17 cellular contexts compared by ENCODE assay signal in the genomic region with DNA sequence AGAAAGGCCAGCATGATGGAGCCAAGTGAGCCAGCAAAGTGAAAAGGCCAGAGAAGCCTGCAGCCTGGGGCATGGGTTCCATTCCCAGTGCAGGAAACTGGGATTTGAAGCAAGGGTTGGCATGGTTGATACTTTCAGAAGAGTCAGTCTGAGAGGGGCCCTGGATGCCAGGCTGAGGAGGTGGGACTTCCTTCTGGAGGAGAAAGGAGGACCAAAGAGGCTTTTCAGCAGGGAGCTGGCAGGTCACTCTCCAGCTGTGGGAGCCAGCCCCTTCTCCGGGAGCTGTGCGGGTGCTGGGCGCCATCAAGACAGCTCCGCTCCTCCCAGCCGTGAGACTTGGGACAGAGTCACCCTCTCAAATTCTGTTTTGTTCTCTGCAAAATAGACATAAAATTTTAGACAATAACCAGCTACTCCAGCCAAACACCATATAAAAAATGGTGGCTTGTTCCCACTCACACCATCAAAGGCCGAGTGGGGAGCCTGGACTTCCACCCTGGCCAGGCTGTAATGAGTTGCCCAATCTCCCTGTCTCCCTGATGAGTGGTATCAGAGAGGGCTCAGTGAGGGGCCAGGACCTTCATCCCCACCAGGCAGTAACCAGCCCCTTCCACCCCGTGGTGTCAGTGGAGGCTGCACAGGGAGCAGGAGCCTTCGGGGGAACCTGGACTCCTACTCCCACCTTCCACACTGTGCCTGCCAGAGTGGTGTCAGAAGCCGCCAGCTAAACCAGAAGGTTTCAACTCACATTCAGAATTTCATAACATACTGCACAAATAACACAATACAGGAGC.
"Had no signal": no experiment of that assay in that cellular context is flagged by ENCODE, and none has a peak within 500 bp of the region (broad histone marks: within the 10 kb centered on the region; RNA-seq: fewer than 3 reads in every experiment).

No MANE protein-coding gene starts in this region.

- H3K4me3 Mint-ChIP-seq: activated CD4-positive, alpha-beta memory T cell treated with anti-CD3 and anti-CD28 coated beads for 36 hours; activated T-helper 17 cell treated with anti-CD3 and anti-CD28 coated beads, Interleukin-2, amount 50 U/mL, for 72 hours; central memory CD8-positive, alpha-beta T cell; dendritic cell treated with granulocyte-macrophage colony-stimulating factor and Interleukin-4, amounts not matched to agents 40 ng/mL and 50 ng/mL, for 4 days; endodermal cell; mesothelial cell of epicardium; naive thymus-derived CD4-positive, alpha-beta T cell had no signal

- H3K9me3 ChIP-seq: adrenal gland, lower lobe of right lung, ovary, tibial artery had no signal

- H3K4me2 ChIP-seq: hepatocyte had no signal

- DNase-seq: activated CD4-positive, alpha-beta memory T cell treated with anti-CD3 and anti-CD28 coated beads for 36 hours; activated CD4-positive, CD25-positive, alpha-beta regulatory T cell treated with anti-CD3 and anti-CD28 coated beads, Interleukin-2, amount 50 U/mL, for 72 hours; activated naive CD4-positive, alpha-beta T cell treated with anti-CD3 and anti-CD28 coated beads, Interleukin-2, amount 50 U/mL, for 16 hours; endodermal cell; erythroblast; kidney glomerular epithelial cell; lower lobe of right lung; ovary had no signal

- H3K79me2 ChIP-seq: hepatocyte had no signal

- H2AFZ ChIP-seq: hepatocyte had no signal

- H3K9me3 Mint-ChIP-seq: activated T-helper 17 cell treated with anti-CD3 and anti-CD28 coated beads, Interleukin-2, amount 50 U/mL, for 72 hours; central memory CD8-positive, alpha-beta T cell; endodermal cell had no signal

- ATAC-seq: activated T-helper 17 cell treated with anti-CD3 and anti-CD28 coated beads, Interleukin-2, amount 50 U/mL, for 72 hours; naive thymus-derived CD4-positive, alpha-beta T cell had no signal

- H3K27ac Mint-ChIP-seq: activated CD4-positive, alpha-beta memory T cell treated with anti-CD3 and anti-CD28 coated beads for 36 hours; activated T-helper 17 cell treated with anti-CD3 and anti-CD28 coated beads, Interleukin-2, amount 50 U/mL, for 72 hours; dendritic cell treated with granulocyte-macrophage colony-stimulating factor and Interleukin-4, amounts not matched to agents 40 ng/mL and 50 ng/mL, for 4 days; endodermal cell; mesothelial cell of epicardium; naive thymus-derived CD4-positive, alpha-beta T cell had no signal

- H3K36me3 ChIP-seq: adrenal gland, lower lobe of right lung, ovary, tibial artery had no signal

- H3K4me1 ChIP-seq: adrenal gland, lower lobe of right lung, tibial artery had no signal

- H3K27me3 ChIP-seq: adrenal gland, hepatocyte, ovary had no signal

- H3K36me3 Mint-ChIP-seq: activated CD4-positive, alpha-beta memory T cell treated with anti-CD3 and anti-CD28 coated beads for 36 hours; mesothelial cell of epicardium; naive thymus-derived CD4-positive, alpha-beta T cell had no signal

- H3K4me1 Mint-ChIP-seq: activated T-helper 17 cell treated with anti-CD3 and anti-CD28 coated beads, Interleukin-2, amount 50 U/mL, for 72 hours; central memory CD8-positive, alpha-beta T cell; naive thymus-derived CD4-positive, alpha-beta T cell had no signal

- H3K4me3 ChIP-seq: adrenal gland, hepatocyte, lower lobe of right lung, ovary, skin epidermis, tibial artery had no signal

- H3K27ac ChIP-seq: adrenal gland, hepatocyte, lower lobe of right lung, ovary, skin epidermis, tibial artery had no signal
